10 cellular contexts compared by ENCODE assay signal in the genomic region with DNA sequence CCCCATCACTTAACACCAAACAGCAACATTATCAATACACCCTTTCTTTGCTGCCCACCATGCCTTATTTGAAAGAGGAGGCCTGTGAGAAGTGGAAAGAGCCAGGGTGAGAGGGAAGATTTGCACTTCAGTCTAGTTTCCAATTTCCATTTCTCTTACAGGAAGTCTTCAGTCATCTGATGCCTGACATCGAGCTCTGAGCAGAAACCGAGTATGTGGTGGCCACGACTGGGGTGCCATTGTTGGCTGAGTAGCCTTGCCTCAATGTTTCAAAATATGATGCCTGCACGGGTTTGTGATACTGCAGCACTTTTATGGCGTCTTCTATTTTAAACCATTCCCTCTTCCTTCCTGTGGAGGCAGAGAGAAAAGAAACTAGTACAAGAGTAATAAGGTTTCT. TPM values are rescaled to one million over a fixed set of nuclear protein-coding genes. Genes with fewer than 3 reads are reported as not detected.
A peak's percentile ranks its signal among the peaks of the same experiment; 100 is the strongest.
DNase-seq lines count a peak whose midpoint lies in the region; ATAC-seq and TF ChIP-seq lines count a peak whose summit lies in the region.
"Had no signal": no experiment of that assay in that cellular context is flagged by ENCODE, and none has a peak within 500 bp of the region (broad histone marks: within the 10 kb centered on the region; RNA-seq: fewer than 3 reads in every experiment).

No MANE protein-coding gene starts in this region.

- no peaks in the 10 kb centered on the region for H3K27me3 ChIP-seq in left ventricle myocardium inferior (ENCODE audit: low read depth)
- H3K27me3 ChIP-seq: hepatocyte had no signal

- no peak overlapping the region for H3K4me3 Mint-ChIP-seq in activated T-helper 17 cell treated with anti-CD3 and anti-CD28 coated beads, Interleukin-2, amount 50 U/mL, for 72 hours
- no peak overlapping the region for H3K4me3 Mint-ChIP-seq in stimulated activated naive B cell treated with anti-CD40 and anti-IgM and Interleukin-4, amounts not matched to agents 10 μg/mL and 1 μg/mL and 100 μg/mL, for 72 hours

- TF ChIP-seq CTCF in left ventricle myocardium inferior (IDR thresholded peaks at IDR 0.05; ENCODE audit: borderline replicate concordance): no peak

- H3K36me3 ChIP-seq in left ventricle myocardium inferior: peaks cover 50% of the 10 kb centered on the region

- ATAC-seq in Right ventricle myocardium superior (ENCODE audit: poor library complexity) (no peak), HG02981 (IDR thresholded peaks at IDR 0.05; ENCODE audit: unreplicated experiment) (peak; percentile 58), HG03039 (IDR thresholded peaks at IDR 0.05; ENCODE audit: unreplicated experiment) (no peak)
- peak; percentile 46 for ATAC-seq in activated T-helper 17 cell treated with anti-CD3 and anti-CD28 coated beads, Interleukin-2, amount 50 U/mL, for 72 hours (replicated peaks)
- peak in 1 of 2 donors; percentile 38 for ATAC-seq in stimulated activated naive B cell treated with anti-CD40 and anti-IgM and Interleukin-4, amounts not matched to agents 10 μg/mL and 1 μg/mL and 100 μg/mL, for 72 hours (replicated peaks)

- no peaks in the 10 kb centered on the region for H3K9me3 Mint-ChIP-seq in activated T-helper 17 cell treated with anti-CD3 and anti-CD28 coated beads, Interleukin-2, amount 50 U/mL, for 72 hours
- no peaks in the 10 kb centered on the region for H3K9me3 Mint-ChIP-seq in stimulated activated naive B cell treated with anti-CD40 and anti-IgM and Interleukin-4, amounts not matched to agents 10 μg/mL and 1 μg/mL and 100 μg/mL, for 72 hours

- H3K27ac ChIP-seq in left ventricle myocardium inferior (replicated peaks): peak overlapping the region; percentile 53
- H3K27ac ChIP-seq: hepatocyte had no signal

- no peaks in the 10 kb centered on the region for H3K9me3 ChIP-seq in left ventricle myocardium inferior (replicated peaks)

- peaks cover 72% of the 10 kb centered on the region for H3K4me1 ChIP-seq in left ventricle myocardium inferior

- H3K27ac Mint-ChIP-seq in activated T-helper 17 cell treated with anti-CD3 and anti-CD28 coated beads, Interleukin-2, amount 50 U/mL, for 72 hours: peak overlapping the region; percentile 36
- H3K27ac Mint-ChIP-seq in stimulated activated naive B cell treated with anti-CD40 and anti-IgM and Interleukin-4, amounts not matched to agents 10 μg/mL and 1 μg/mL and 100 μg/mL, for 72 hours: peak overlapping the region; percentile 67

- H3K4me1 Mint-ChIP-seq in activated T-helper 17 cell treated with anti-CD3 and anti-CD28 coated beads, Interleukin-2, amount 50 U/mL, for 72 hours: peaks cover 8% of the 10 kb centered on the region
- H3K4me1 Mint-ChIP-seq in stimulated activated naive B cell treated with anti-CD40 and anti-IgM and Interleukin-4, amounts not matched to agents 10 μg/mL and 1 μg/mL and 100 μg/mL, for 72 hours: peaks cover 23 to 53% of the 10 kb centered on the region in 2 donors

- H3K4me3 ChIP-seq in left ventricle myocardium inferior: no peak overlapping the region
- H3K4me3 ChIP-seq: hepatocyte had no signal

- intact Hi-C loops in left ventricle myocardium inferior (cut with micrococcal nuclease) (no loop called here), Right ventricle myocardium superior (cut with DNase I) (no loop called here)

- peaks cover 76% of the 10 kb centered on the region for H3K36me3 Mint-ChIP-seq in activated T-helper 17 cell treated with anti-CD3 and anti-CD28 coated beads, Interleukin-2, amount 50 U/mL, for 72 hours (ENCODE audit: low read depth)
- H3K36me3 Mint-ChIP-seq in stimulated activated naive B cell treated with anti-CD40 and anti-IgM and Interleukin-4, amounts not matched to agents 10 μg/mL and 1 μg/mL and 100 μg/mL, for 72 hours: peaks cover 41 to 66% of the 10 kb centered on the region in 2 donors

- DNase-seq in left ventricle myocardium inferior (no peak), Right ventricle myocardium superior (no peak), DMS153 treated with DMSO at 0.1 percent for 48 hours (lab: John Stamatoyannopoulos, UW; ENCODE audit: unreplicated experiment) (no peak), DMS53 (lab: John Stamatoyannopoulos, UW) (no peak)
- no peak for DNase-seq in stimulated activated naive B cell treated with anti-CD40 and anti-IgM and Interleukin-4, amounts not matched to agents 10 μg/mL and 1 μg/mL and 100 μg/mL, for 72 hours
- DNase-seq: NCI-H2081 had no signal

- H3K27me3 Mint-ChIP-seq in activated T-helper 17 cell treated with anti-CD3 and anti-CD28 coated beads, Interleukin-2, amount 50 U/mL, for 72 hours: no peaks in the 10 kb centered on the region
- no peaks in the 10 kb centered on the region for H3K27me3 Mint-ChIP-seq in stimulated activated naive B cell treated with anti-CD40 and anti-IgM and Interleukin-4, amounts not matched to agents 10 μg/mL and 1 μg/mL and 100 μg/mL, for 72 hours

RNA-seq across cellular contexts. Expression of gene SMIM29, which starts 39.8 kb away (rescaled TPM):
- total RNA-seq in left ventricle myocardium inferior (27.1 TPM), Right ventricle myocardium superior (19.1 TPM)
- 10 to 100 TPM; 10.9 to 17.3 TPM for total RNA-seq in activated T-helper 17 cell treated with anti-CD3 and anti-CD28 coated beads, Interleukin-2, amount 50 U/mL, for 72 hours

RNA-seq across cellular contexts. Expression of gene HMGA1, which starts 51.9 kb away (rescaled TPM):
- total RNA-seq in left ventricle myocardium inferior: 46.7 TPM
- total RNA-seq in Right ventricle myocardium superior: 45.7 TPM
- 100 to 1,000 TPM; 203 to 389 TPM for total RNA-seq in activated T-helper 17 cell treated with anti-CD3 and anti-CD28 coated beads, Interleukin-2, amount 50 U/mL, for 72 hours

Comparison
In these comparisons a context has a peak if more than half of its experiments do, and no peak if none do; other contexts are left out.
1. ATAC-seq: peak in HG02981 (single experiment) and activated T-helper 17 cell treated with anti-CD3 and anti-CD28 coated beads, Interleukin-2, amount 50 U/mL, for 72 hours (single experiment); none in Right ventricle myocardium superior (single experiment) and HG03039 (single experiment).